Comparison of ENCODE assay signal across 9 cellular contexts in the genomic region with DNA sequence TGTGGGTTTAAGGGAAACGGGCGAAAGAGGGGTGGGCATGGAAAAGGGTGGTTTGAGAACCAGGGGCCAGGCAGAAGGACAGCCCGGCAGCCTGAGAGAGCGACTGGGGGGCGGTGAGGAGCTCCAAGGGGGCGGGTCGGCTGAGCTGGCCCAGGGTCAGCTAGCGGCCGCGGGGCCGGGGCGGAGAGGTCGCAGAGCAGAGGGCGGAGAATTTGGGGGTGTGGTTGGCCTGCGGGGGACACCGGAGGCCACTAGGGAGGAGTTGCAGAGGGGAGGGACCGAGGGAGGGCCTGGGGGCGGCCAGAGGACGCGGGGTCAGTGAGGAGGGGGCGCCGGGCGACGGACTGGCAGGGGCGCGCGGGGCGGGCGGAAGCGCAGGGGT. TPM values are rescaled to one million over a fixed set of nuclear protein-coding genes. Genes with fewer than 3 reads are reported as not detected.
A peak's percentile ranks its signal among the peaks of the same experiment; 100 is the strongest.
DNase-seq lines count a peak whose midpoint lies in the region; ATAC-seq and TF ChIP-seq lines count a peak whose summit lies in the region.
"Had no signal": no experiment of that assay in that cellular context is flagged by ENCODE, and none has a peak within 500 bp of the region (broad histone marks: within the 10 kb centered on the region; RNA-seq: fewer than 3 reads in every experiment).

No MANE protein-coding gene starts in this region.

- intact Hi-C loops in A673 (cut with micrococcal nuclease; ENCODE audit: unreplicated experiment), result no loop called here
- intact Hi-C loops in naive thymus-derived CD4-positive, alpha-beta T cell (cut with micrococcal nuclease), result no loop called here

- no peak for TF ChIP-seq CTCF in A673 (conservative IDR thresholded peaks at IDR 0.05; ENCODE audit: low read depth, low read length)

- H3K27ac ChIP-seq in A673 (ENCODE audit: low read depth, low read length, poor library complexity, severe bottlenecking) (no peak overlapping the region), HUES6 (ENCODE audit: low read depth, low read length) (no peak overlapping the region), ectodermal cell (ENCODE audit: insufficient read depth, low read depth, low read length, poor library complexity, severe bottlenecking) (no peak overlapping the region)
- H3K27ac ChIP-seq in naive thymus-derived CD4-positive, alpha-beta T cell (ENCODE audit: low read depth, low read length), result no peak overlapping the region

- H3K4me1 ChIP-seq in A673 (ENCODE audit: insufficient read depth, low read length, poor library complexity, severe bottlenecking), result no peaks in the 10 kb centered on the region
- H3K4me1 ChIP-seq in HUES6 (ENCODE audit: control insufficient read depth, insufficient read depth, low read length), result peaks cover 7% of the 10 kb centered on the region; the same call in 1 of the 2 replicates
- peaks cover 9% of the 10 kb centered on the region for H3K4me1 ChIP-seq in ectodermal cell (ENCODE audit: control insufficient read depth, insufficient read depth, low read length)
- no peaks in the 10 kb centered on the region for H3K4me1 ChIP-seq in naive thymus-derived CD4-positive, alpha-beta T cell (ENCODE audit: control insufficient read depth in 2 of 2, insufficient read depth in 2 of 2, low read length in 2 of 2)

- DNase-seq in A673 (ENCODE audit: low spot score) (no peak), cortex of kidney (lab: John Stamatoyannopoulos, UW) (no peak), NCI-H510A (lab: John Stamatoyannopoulos, UW) (no peak), KG1 (lab: John Stamatoyannopoulos, UW) (no peak)
- no peak for DNase-seq in naive thymus-derived CD4-positive, alpha-beta T cell
- DNase-seq: GF-D8 had no signal

- no peak for ATAC-seq in naive thymus-derived CD4-positive, alpha-beta T cell
- no peak for ATAC-seq in GM18511 (IDR thresholded peaks at IDR 0.05; ENCODE audit: unreplicated experiment)

- peaks cover 10 to 61% (median 39%) of the 10 kb centered on the region in 5 donors for H3K27me3 Mint-ChIP-seq in naive thymus-derived CD4-positive, alpha-beta T cell

- H3K4me3 Mint-ChIP-seq in naive thymus-derived CD4-positive, alpha-beta T cell, result peak overlapping the region; percentile 20 to 83 (median 59)

- H3K36me3 Mint-ChIP-seq in naive thymus-derived CD4-positive, alpha-beta T cell, result no peaks in the 10 kb centered on the region

- WGBS in ectodermal cell, 2 experiments, result 1% methylated on average over 24 to 30 of the region's 30 CpGs

- POLR2A ChIA-PET in A673 (lab: Charles Lee; ENCODE audit: low non-redundant PET), result no interaction called here
- POLR2A ChIA-PET in naive thymus-derived CD4-positive, alpha-beta T cell (lab: Charles Lee), result interaction anchor here (0.6 kb wide), 1 partner anchor 344 kb away, joined by 3 read pairs; no protein-coding TSS in a partner anchor

- H3K36me3 ChIP-seq in A673 (ENCODE audit: insufficient read depth, low read length, poor library complexity, severe bottlenecking), result no peaks in the 10 kb centered on the region
- no peaks in the 10 kb centered on the region for H3K36me3 ChIP-seq in HUES6 (ENCODE audit: control insufficient read depth, insufficient read depth, low read length)
- H3K36me3 ChIP-seq in ectodermal cell (ENCODE audit: control insufficient read depth, insufficient read depth, low read length), result no peaks in the 10 kb centered on the region
- H3K36me3 ChIP-seq in naive thymus-derived CD4-positive, alpha-beta T cell (ENCODE audit: control insufficient read depth in 2 of 3, insufficient read depth in 3 of 3, low read length in 3 of 3), result no peaks in the 10 kb centered on the region

- H3K9ac ChIP-seq in HUES6 (ENCODE audit: low read length), result no peak overlapping the region

- H3K27ac Mint-ChIP-seq in naive thymus-derived CD4-positive, alpha-beta T cell, result no peak overlapping the region

- peak overlapping the region; percentile 50 for H3K4me3 ChIP-seq in A673 (ENCODE audit: low read depth, low read length, poor library complexity, severe bottlenecking)
- peak overlapping the region; percentile 62 for H3K4me3 ChIP-seq in HUES6 (ENCODE audit: low read depth, low read length)
- H3K4me3 ChIP-seq in ectodermal cell (ENCODE audit: insufficient read depth, low read depth, low read length), result peak overlapping the region; percentile 55
- no peak overlapping the region for H3K4me3 ChIP-seq in naive thymus-derived CD4-positive, alpha-beta T cell (ENCODE audit: low read length)

- no TSS peak for BruUV-seq in A673 (replicated peaks; lab: Mats Ljungman, UMichigan)

- peaks cover 0 to 1% (median 0%) of the 10 kb centered on the region in 11 donors for H3K9me3 Mint-ChIP-seq in naive thymus-derived CD4-positive, alpha-beta T cell

- H3K27me3 ChIP-seq in A673 (replicated peaks; ENCODE audit: insufficient read depth, low read depth, low read length, poor library complexity) (peaks cover 11% of the 10 kb centered on the region), HUES6 (ENCODE audit: control insufficient read depth, insufficient read depth, low read length) (peaks cover 59% of the 10 kb centered on the region), ectodermal cell (ENCODE audit: control insufficient read depth, insufficient read depth, low read length, poor library complexity, severe bottlenecking) (peaks cover 16% of the 10 kb centered on the region)
- peaks cover 0 to 10% of the 10 kb centered on the region in 2 donors for H3K27me3 ChIP-seq in naive thymus-derived CD4-positive, alpha-beta T cell (ENCODE audit: control insufficient read depth in 2 of 2, insufficient read depth in 2 of 2, low read length in 2 of 2)

- peaks cover 0 to 14% (median 10%) of the 10 kb centered on the region in 7 donors for H3K4me1 Mint-ChIP-seq in naive thymus-derived CD4-positive, alpha-beta T cell

- H3K9me3 ChIP-seq in A673 (ENCODE audit: low read depth, low read length, poor library complexity, severe bottlenecking) (no peaks in the 10 kb centered on the region), HUES6 (ENCODE audit: control insufficient read depth, insufficient read depth, low read depth, low read length) (no peaks in the 10 kb centered on the region), ectodermal cell (ENCODE audit: control insufficient read depth, low read length) (no peaks in the 10 kb centered on the region)
- no peaks in the 10 kb centered on the region for H3K9me3 ChIP-seq in naive thymus-derived CD4-positive, alpha-beta T cell (ENCODE audit: control insufficient read depth in 2 of 3, low read length in 3 of 3)

- CTCF ChIA-PET in A673 (lab: Charles Lee), result no interaction called here
- CTCF ChIA-PET in naive thymus-derived CD4-positive, alpha-beta T cell (lab: Charles Lee), result no interaction called here

RNA-seq across cellular contexts. Expression of a gene that starts 54.7 kb away (rescaled TPM):
- total RNA-seq in A673 (2021), result 279 and 284 TPM in 2 replicates
- 378 TPM for polyA plus RNA-seq in ectodermal cell (2013, experiment 1 of 4)
- 374 TPM for polyA plus RNA-seq in ectodermal cell (2013, experiment 2 of 4)
- polyA plus RNA-seq in ectodermal cell (2013, experiment 3 of 4), result 356 TPM
- polyA plus RNA-seq in ectodermal cell (2013, experiment 4 of 4), result 399 TPM
- 100 to 1,000 TPM in 4 of 5 experiments, 10 to 100 TPM in 1; 95.1 to 128 (median 115) TPM for total RNA-seq in naive thymus-derived CD4-positive, alpha-beta T cell
- polyA plus RNA-seq in naive thymus-derived CD4-positive, alpha-beta T cell, result 100 to 1,000 TPM; 615 to 715 TPM
